ENCODE assay signal across 14 cellular contexts in the genomic region with DNA sequence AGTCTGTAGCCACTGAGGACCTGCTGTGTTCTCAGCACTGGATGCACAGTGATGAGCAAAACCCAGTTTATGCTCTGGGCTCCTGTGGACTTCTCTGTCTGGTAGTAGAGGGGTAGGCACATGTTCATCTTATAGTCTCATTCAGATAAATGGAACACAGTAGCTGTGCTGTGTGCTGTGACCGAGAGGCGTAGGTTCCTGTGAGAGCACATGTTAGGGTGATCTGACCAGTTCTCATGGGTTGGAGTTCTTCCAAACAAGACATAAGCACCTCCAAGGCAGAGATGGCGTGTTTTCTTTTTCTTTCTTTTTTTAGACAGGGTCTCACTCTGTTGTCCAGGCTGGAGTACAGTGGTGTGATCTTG.
A peak's percentile ranks its signal among the peaks of the same experiment; 100 is the strongest.
DNase-seq lines count a peak whose midpoint lies in the region; ATAC-seq and TF ChIP-seq lines count a peak whose summit lies in the region.
"Had no signal": no experiment of that assay in that cellular context is flagged by ENCODE, and none has a peak within 500 bp of the region (broad histone marks: within the 10 kb centered on the region; RNA-seq: fewer than 3 reads in every experiment).

No MANE protein-coding gene starts in this region.

- H3K4me3 Mint-ChIP-seq in progenitor cell of endocrine pancreas (ENCODE audit: low read depth): peak overlapping the region; percentile 2
- H3K4me3 Mint-ChIP-seq: activated naive CD8-positive, alpha-beta T cell treated with anti-CD3 and anti-CD28 coated beads, Interleukin-2, amount 10 ng/mL, durations not matched to agents 7 days and 5 days had no signal

- H3K9me3 Mint-ChIP-seq in progenitor cell of endocrine pancreas (ENCODE audit: low read depth): no peaks in the 10 kb centered on the region
- H3K9me3 Mint-ChIP-seq: activated naive CD8-positive, alpha-beta T cell treated with anti-CD3 and anti-CD28 coated beads, Interleukin-2, amount 10 ng/mL, durations not matched to agents 7 days and 5 days had no signal

- H3K27me3 Mint-ChIP-seq in progenitor cell of endocrine pancreas: no peaks in the 10 kb centered on the region

- TF ChIP-seq CTCF in progenitor cell of endocrine pancreas (IDR thresholded peaks at IDR 0.05; ENCODE audit: unreplicated experiment): no peak

- no peaks in the 10 kb centered on the region for H3K4me1 ChIP-seq in urinary bladder (ENCODE audit: insufficient read depth)

- peak; percentile 29 for ATAC-seq in left colon

- peak overlapping the region; percentile 59 for H3K27ac Mint-ChIP-seq in progenitor cell of endocrine pancreas
- H3K27ac Mint-ChIP-seq: activated naive CD8-positive, alpha-beta T cell treated with anti-CD3 and anti-CD28 coated beads, Interleukin-2, amount 10 ng/mL, durations not matched to agents 7 days and 5 days had no signal

- DNase-seq in DMS53 (lab: John Stamatoyannopoulos, UW) (peak; percentile 47), DMS53 treated with DMSO at 0.1 percent for 48 hours (lab: John Stamatoyannopoulos, UW; ENCODE audit: unreplicated experiment) (no peak), left colon (no peak), progenitor cell of endocrine pancreas (ENCODE audit: low spot score, unreplicated experiment) (no peak), T-helper 9 cell (no peak), SKM-1 (lab: John Stamatoyannopoulos, UW; ENCODE audit: unreplicated experiment) (no peak), nucleus accumbens (lab: John Stamatoyannopoulos, UW) (no peak)
- DNase-seq: activated naive CD8-positive, alpha-beta T cell treated with anti-CD3 and anti-CD28 coated beads, Interleukin-2, amount 10 ng/mL, durations not matched to agents 7 days and 5 days; activated T-cell treated with anti-CD3 and anti-CD28 coated beads, Interleukin-2, amount 50 U/mL, for 1 hour; effector CD4-positive, alpha-beta T cell; hypothalamus; NCI-H1105; NCI-H774 had no signal

- peaks cover 42% of the 10 kb centered on the region for H3K4me1 Mint-ChIP-seq in progenitor cell of endocrine pancreas (ENCODE audit: low read depth)

- intact Hi-C loops in left colon (cut with DNase I, micrococcal nuclease): no loop called here

- no peak overlapping the region for H3K4me3 ChIP-seq in urinary bladder (ENCODE audit: low read depth, low read length)

- H3K27ac ChIP-seq in urinary bladder (ENCODE audit: low read depth): peak overlapping the region; percentile 61

- H3K36me3 Mint-ChIP-seq in progenitor cell of endocrine pancreas (ENCODE audit: insufficient read depth): peaks cover 6% of the 10 kb centered on the region
- H3K36me3 Mint-ChIP-seq: activated naive CD8-positive, alpha-beta T cell treated with anti-CD3 and anti-CD28 coated beads, Interleukin-2, amount 10 ng/mL, durations not matched to agents 7 days and 5 days had no signal

- no peaks in the 10 kb centered on the region for H3K36me3 ChIP-seq in urinary bladder (ENCODE audit: insufficient read depth)

- WGBS in urinary bladder: 71% methylated on average over 3 of the region's 3 CpGs
